ENCODE assay signal across 10 cellular contexts in the genomic region with DNA sequence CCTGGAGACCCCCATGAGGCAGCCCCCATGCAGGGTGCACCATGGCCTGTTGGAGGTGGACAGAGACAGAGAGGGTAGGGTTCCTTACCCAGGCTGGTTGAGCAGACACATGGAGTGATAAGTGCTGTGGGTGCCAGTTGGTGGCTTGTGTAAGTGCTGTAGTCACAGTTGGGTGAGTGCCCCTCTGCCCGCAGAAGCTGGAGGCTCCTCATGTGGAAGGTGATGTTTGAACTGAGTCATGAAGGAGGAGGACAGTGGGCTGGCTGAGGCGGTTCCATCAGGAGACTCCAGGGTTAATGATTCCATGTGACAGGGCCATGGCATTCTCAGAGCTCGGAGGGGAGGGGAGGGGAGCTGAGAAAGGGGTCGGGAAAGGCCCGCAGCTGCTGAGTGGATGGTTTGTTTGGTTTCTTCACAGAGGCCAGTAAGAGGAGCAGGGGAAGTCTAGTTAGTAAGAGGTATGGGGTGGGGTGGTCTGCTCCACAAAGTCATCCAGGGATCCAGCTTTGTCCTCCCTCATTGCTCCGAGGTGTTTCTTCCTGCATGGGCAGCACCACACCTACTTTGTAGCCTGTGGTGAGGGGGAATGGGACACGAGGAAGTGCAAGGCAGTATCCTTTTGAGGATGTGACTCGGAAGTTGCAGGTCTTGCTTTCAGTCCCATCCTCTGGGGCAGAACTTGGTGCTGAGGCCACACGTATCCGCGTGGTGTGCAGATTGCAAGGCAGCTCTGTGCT. TPM values are rescaled to one million over a fixed set of nuclear protein-coding genes. Genes with fewer than 3 reads are reported as not detected.
A peak's percentile ranks its signal among the peaks of the same experiment; 100 is the strongest.
DNase-seq lines count a peak whose midpoint lies in the region; ATAC-seq and TF ChIP-seq lines count a peak whose summit lies in the region.
"Had no signal": no experiment of that assay in that cellular context is flagged by ENCODE, and none has a peak within 500 bp of the region (broad histone marks: within the 10 kb centered on the region; RNA-seq: fewer than 3 reads in every experiment).

No MANE protein-coding gene starts in this region.

- H3K9me3 ChIP-seq in RWPE2 (ENCODE audit: severe bottlenecking) = no peaks in the 10 kb centered on the region
- no peaks in the 10 kb centered on the region for H3K9me3 ChIP-seq in right cardiac atrium (ENCODE audit: control insufficient read depth, low read length)
- no peaks in the 10 kb centered on the region for H3K9me3 ChIP-seq in skeletal muscle satellite cell (replicated peaks; ENCODE audit: low read length)
- H3K9me3 ChIP-seq: adrenal gland, SJSA1 had no signal

- H3K4me1 ChIP-seq in RWPE2 (ENCODE audit: insufficient read depth, poor library complexity, severe bottlenecking) (peaks cover 10% of the 10 kb centered on the region), right cardiac atrium (ENCODE audit: control insufficient read depth, insufficient read depth, low read length) (peaks cover 3% of the 10 kb centered on the region), skeletal muscle satellite cell (ENCODE audit: control insufficient read depth, insufficient read depth, low read length) (peaks cover 46% of the 10 kb centered on the region)

- no peaks in the 10 kb centered on the region for H3K36me3 ChIP-seq in RWPE2 (ENCODE audit: low read depth)
- no peaks in the 10 kb centered on the region for H3K36me3 ChIP-seq in skeletal muscle satellite cell (ENCODE audit: insufficient read depth, low read length)
- H3K36me3 ChIP-seq: adrenal gland, SJSA1 had no signal

- H3K27me3 ChIP-seq in RWPE2 (ENCODE audit: insufficient read depth, poor library complexity, severe bottlenecking) (no peaks in the 10 kb centered on the region), right cardiac atrium (ENCODE audit: control insufficient read depth, insufficient read depth) (no peaks in the 10 kb centered on the region), skeletal muscle satellite cell (ENCODE audit: control insufficient read depth, insufficient read depth, low read length) (no peaks in the 10 kb centered on the region)
- H3K27me3 ChIP-seq: adrenal gland, SJSA1 had no signal

- no peak for TF ChIP-seq CTCF in RWPE2 (IDR thresholded peaks at IDR 0.05; ENCODE audit: poor library complexity, severe bottlenecking)

- ATAC-seq in RWPE2 (ENCODE audit: low read depth) = peak; percentile 35; the same call in 2 of the 3 replicates
- ATAC-seq in right cardiac atrium = no peak
- ATAC-seq in HG03097 (IDR thresholded peaks at IDR 0.05; ENCODE audit: low FRiP score, unreplicated experiment) = no peak

- intact Hi-C loops in right cardiac atrium (cut with DNase I) = loop anchor here (2.0 to 5.0 kb wide), 3 partner anchors 53 to 58 kb away; no protein-coding TSS in a partner anchor

- peak overlapping the region; percentile 13 for H3K9ac ChIP-seq in skeletal muscle satellite cell (ENCODE audit: low read depth, low read length)

- DNase-seq in H4 (ENCODE audit: low spot score) (peak; percentile 66), RWPE2 (ENCODE audit: low spot score) (no peak), right cardiac atrium (peak in 1 of 3 donors; percentile 24), G401 (ENCODE audit: low spot score) (no peak), NCI-H146 (lab: John Stamatoyannopoulos, UW) (no peak), germinal center (ENCODE audit: low spot score) (no peak)

- H3K27ac ChIP-seq in RWPE2 (ENCODE audit: poor library complexity, severe bottlenecking) (no peak overlapping the region), right cardiac atrium (ENCODE audit: low read length) (peak overlapping the region; percentile 76)
- H3K27ac ChIP-seq: SJSA1 had no signal

- WGBS in right cardiac atrium = 54% methylated on average over 11 of the region's 11 CpGs

- in situ Hi-C loops in G401 (cut with HindIII; ENCODE audit: low sequenced_read_pairs) = no loop called here

- H3K4me3 ChIP-seq in RWPE2 (ENCODE audit: severe bottlenecking) (no peak overlapping the region), right cardiac atrium (ENCODE audit: low read length) (no peak overlapping the region), skeletal muscle satellite cell (ENCODE audit: low read length) (peak overlapping the region; percentile 25)
- H3K4me3 ChIP-seq: adrenal gland, SJSA1 had no signal

- H3K4me2 ChIP-seq in skeletal muscle satellite cell (ENCODE audit: low read length) = no peak overlapping the region

RNA-seq across cellular contexts. Expression of a gene that starts 13.6 kb away (rescaled TPM):
- 38.9 and 41.4 TPM in 2 replicates for total RNA-seq in H4 (2014; rRNA removed; shearing (Covaris generic))
- 10 to 100 TPM; 19.8 to 26.9 (median 23.1) TPM for total RNA-seq in right cardiac atrium
- 21.9 TPM for polyA plus RNA-seq in right cardiac atrium
- 7.4 and 9.0 TPM in 2 replicates for total RNA-seq in skeletal muscle satellite cell (2012; rRNA removed)
- total RNA-seq in G401 (2014; rRNA removed; shearing (Covaris generic)) = 51.4 and 55.8 TPM in 2 replicates
